18 cellular contexts compared by ENCODE assay signal in the genomic region with DNA sequence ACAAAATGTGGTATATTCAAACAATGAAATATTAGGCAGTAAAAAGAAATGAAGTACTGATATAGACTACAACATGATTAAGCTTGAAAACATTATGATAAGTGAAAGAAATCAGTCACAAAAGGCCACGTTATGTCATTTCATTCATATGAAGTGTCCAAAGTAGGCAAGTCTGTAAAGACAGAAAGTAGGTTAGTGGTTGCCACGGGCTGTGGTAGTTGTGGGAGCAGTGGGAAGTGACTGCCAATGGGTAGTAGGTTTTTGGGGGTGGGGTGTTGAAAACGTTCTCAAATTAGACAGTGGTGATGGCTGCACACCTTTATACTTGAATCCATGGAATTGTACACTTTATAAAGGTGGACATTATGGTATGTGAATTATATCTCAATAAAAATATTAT. TPM values are rescaled to one million over a fixed set of nuclear protein-coding genes. Genes with fewer than 3 reads are reported as not detected.
DNase-seq lines count a peak whose midpoint lies in the region; ATAC-seq and TF ChIP-seq lines count a peak whose summit lies in the region.
"Had no signal": no experiment of that assay in that cellular context is flagged by ENCODE, and none has a peak within 500 bp of the region (broad histone marks: within the 10 kb centered on the region; RNA-seq: fewer than 3 reads in every experiment).

No MANE protein-coding gene starts in this region.

- no peak for ATAC-seq in activated CD8-positive, alpha-beta T cell treated with anti-CD3 and anti-CD28 coated beads for 36 hours
- ATAC-seq in activated CD8-positive, alpha-beta T cell treated with anti-CD3 and anti-CD28 coated beads, Interleukin-2, amount 10 ng/mL, durations not matched to agents 7 days and 5 days, result no peak
- peak; percentile 90 for ATAC-seq in activated T-helper 17 cell treated with anti-CD3 and anti-CD28 coated beads, Interleukin-2, amount 50 U/mL, for 72 hours (replicated peaks)
- ATAC-seq in stimulated activated effector memory CD8-positive, alpha-beta T cell treated with anti-CD3 and anti-CD28 coated beads, Interleukin-12 subunit alpha, Interleukin-12 subunit beta, amount 100 ng/mL, for 72 hours, result peak; percentile 90
- ATAC-seq: HepG2 had no signal

- POLR2A ChIA-PET in activated CD8-positive, alpha-beta T cell treated with anti-CD3 and anti-CD28 coated beads for 36 hours (lab: Charles Lee), result interaction anchor here (1.4 kb wide), 1 partner anchor 50 kb away, joined by 3 read pairs; no protein-coding TSS in a partner anchor
- POLR2A ChIA-PET in activated CD8-positive, alpha-beta T cell treated with anti-CD3 and anti-CD28 coated beads, Interleukin-2, amount 10 ng/mL, durations not matched to agents 7 days and 5 days (lab: Charles Lee), result no interaction called here

- TF ChIP-seq CTCF in activated CD8-positive, alpha-beta T cell treated with anti-CD3 and anti-CD28 coated beads for 36 hours (IDR thresholded peaks at IDR 0.05), result no peak

- no peak overlapping the region for H3K4me3 Mint-ChIP-seq in activated CD8-positive, alpha-beta T cell treated with anti-CD3 and anti-CD28 coated beads for 36 hours
- no peak overlapping the region for H3K4me3 Mint-ChIP-seq in activated CD8-positive, alpha-beta T cell treated with anti-CD3 and anti-CD28 coated beads, Interleukin-2, amount 10 ng/mL, durations not matched to agents 7 days and 5 days
- H3K4me3 Mint-ChIP-seq in activated T-helper 17 cell treated with anti-CD3 and anti-CD28 coated beads, Interleukin-2, amount 50 U/mL, for 72 hours, result no peak overlapping the region
- H3K4me3 Mint-ChIP-seq in stimulated activated effector memory CD8-positive, alpha-beta T cell treated with anti-CD3 and anti-CD28 coated beads, Interleukin-12 subunit alpha, Interleukin-12 subunit beta, amount 100 ng/mL, for 72 hours, result no peak overlapping the region
- no peak overlapping the region for H3K4me3 Mint-ChIP-seq in activated naive CD8-positive, alpha-beta T cell treated with anti-CD3 and anti-CD28 coated beads for 36 hours
- H3K4me3 Mint-ChIP-seq: CD14-positive monocyte; CD4-positive, alpha-beta memory T cell; H9 had no signal

- peak; percentile 31 for DNase-seq in activated CD8-positive, alpha-beta T cell treated with anti-CD3 and anti-CD28 coated beads for 36 hours
- DNase-seq in activated CD8-positive, alpha-beta T cell treated with anti-CD3 and anti-CD28 coated beads, Interleukin-2, amount 10 ng/mL, durations not matched to agents 7 days and 5 days, result no peak
- peak; percentile 18 for DNase-seq in stimulated activated CD4-positive, alpha-beta T cell treated with anti-CD3 and anti-CD28 coated beads, Interleukin-1b, Interleukin-23, amount 100 ng/mL, for 48 hours
- DNase-seq in stimulated activated CD4-positive, alpha-beta T cell treated with anti-CD3 and anti-CD28 coated beads, Interleukin-4, amount 100 ng/mL, for 1 hour, result no peak
- peak in 1 of 2 donors; percentile 62 for DNase-seq in stimulated activated effector memory CD8-positive, alpha-beta T cell treated with anti-CD3 and anti-CD28 coated beads, Interleukin-12 subunit alpha, Interleukin-12 subunit beta, amount 100 ng/mL, for 72 hours (ENCODE audit: low spot score in 2 of 2)
- DNase-seq in activated naive CD8-positive, alpha-beta T cell treated with anti-CD3 and anti-CD28 coated beads for 36 hours, result no peak
- DNase-seq in NCI-H446 treated with DMSO at 0.1 percent for 48 hours (lab: John Stamatoyannopoulos, UW), result no peak
- DNase-seq: 8988T; CD4-positive, alpha-beta memory T cell; DMS153; DMS79 treated with DMSO at 0.1 percent for 48 hours; GF-D8; H9 had no signal

- no peaks in the 10 kb centered on the region for H3K9me3 Mint-ChIP-seq in activated CD8-positive, alpha-beta T cell treated with anti-CD3 and anti-CD28 coated beads for 36 hours
- H3K9me3 Mint-ChIP-seq in activated CD8-positive, alpha-beta T cell treated with anti-CD3 and anti-CD28 coated beads, Interleukin-2, amount 10 ng/mL, durations not matched to agents 7 days and 5 days (ENCODE audit: insufficient read depth), result no peaks in the 10 kb centered on the region
- H3K9me3 Mint-ChIP-seq in activated T-helper 17 cell treated with anti-CD3 and anti-CD28 coated beads, Interleukin-2, amount 50 U/mL, for 72 hours, result no peaks in the 10 kb centered on the region
- no peaks in the 10 kb centered on the region for H3K9me3 Mint-ChIP-seq in stimulated activated effector memory CD8-positive, alpha-beta T cell treated with anti-CD3 and anti-CD28 coated beads, Interleukin-12 subunit alpha, Interleukin-12 subunit beta, amount 100 ng/mL, for 72 hours
- no peaks in the 10 kb centered on the region for H3K9me3 Mint-ChIP-seq in activated naive CD8-positive, alpha-beta T cell treated with anti-CD3 and anti-CD28 coated beads for 36 hours
- H3K9me3 Mint-ChIP-seq: CD14-positive monocyte, H9 had no signal

- H3K36me3 Mint-ChIP-seq in activated CD8-positive, alpha-beta T cell treated with anti-CD3 and anti-CD28 coated beads for 36 hours (ENCODE audit: low read depth), result no peaks in the 10 kb centered on the region
- H3K36me3 Mint-ChIP-seq in activated CD8-positive, alpha-beta T cell treated with anti-CD3 and anti-CD28 coated beads, Interleukin-2, amount 10 ng/mL, durations not matched to agents 7 days and 5 days (ENCODE audit: low read depth), result no peaks in the 10 kb centered on the region
- no peaks in the 10 kb centered on the region for H3K36me3 Mint-ChIP-seq in activated T-helper 17 cell treated with anti-CD3 and anti-CD28 coated beads, Interleukin-2, amount 50 U/mL, for 72 hours (ENCODE audit: low read depth)
- H3K36me3 Mint-ChIP-seq in stimulated activated effector memory CD8-positive, alpha-beta T cell treated with anti-CD3 and anti-CD28 coated beads, Interleukin-12 subunit alpha, Interleukin-12 subunit beta, amount 100 ng/mL, for 72 hours, result no peaks in the 10 kb centered on the region
- no peaks in the 10 kb centered on the region for H3K36me3 Mint-ChIP-seq in activated naive CD8-positive, alpha-beta T cell treated with anti-CD3 and anti-CD28 coated beads for 36 hours
- H3K36me3 Mint-ChIP-seq: CD14-positive monocyte; CD4-positive, alpha-beta memory T cell had no signal

- CTCF ChIA-PET in activated CD8-positive, alpha-beta T cell treated with anti-CD3 and anti-CD28 coated beads for 36 hours (lab: Charles Lee), result no interaction called here
- CTCF ChIA-PET in activated CD8-positive, alpha-beta T cell treated with anti-CD3 and anti-CD28 coated beads, Interleukin-2, amount 10 ng/mL, durations not matched to agents 7 days and 5 days (lab: Charles Lee), result no interaction called here

- no peaks in the 10 kb centered on the region for H3K4me1 Mint-ChIP-seq in activated CD8-positive, alpha-beta T cell treated with anti-CD3 and anti-CD28 coated beads for 36 hours (ENCODE audit: low read depth)
- peaks cover 4% of the 10 kb centered on the region for H3K4me1 Mint-ChIP-seq in activated CD8-positive, alpha-beta T cell treated with anti-CD3 and anti-CD28 coated beads, Interleukin-2, amount 10 ng/mL, durations not matched to agents 7 days and 5 days (ENCODE audit: low read depth)
- H3K4me1 Mint-ChIP-seq in activated T-helper 17 cell treated with anti-CD3 and anti-CD28 coated beads, Interleukin-2, amount 50 U/mL, for 72 hours, result peaks cover 5% of the 10 kb centered on the region
- peaks cover 9% of the 10 kb centered on the region for H3K4me1 Mint-ChIP-seq in stimulated activated effector memory CD8-positive, alpha-beta T cell treated with anti-CD3 and anti-CD28 coated beads, Interleukin-12 subunit alpha, Interleukin-12 subunit beta, amount 100 ng/mL, for 72 hours
- H3K4me1 Mint-ChIP-seq in activated naive CD8-positive, alpha-beta T cell treated with anti-CD3 and anti-CD28 coated beads for 36 hours, result no peaks in the 10 kb centered on the region
- H3K4me1 Mint-ChIP-seq: CD4-positive, alpha-beta memory T cell had no signal

- no peak overlapping the region for H3K27ac Mint-ChIP-seq in activated CD8-positive, alpha-beta T cell treated with anti-CD3 and anti-CD28 coated beads for 36 hours
- H3K27ac Mint-ChIP-seq in activated CD8-positive, alpha-beta T cell treated with anti-CD3 and anti-CD28 coated beads, Interleukin-2, amount 10 ng/mL, durations not matched to agents 7 days and 5 days, result no peak overlapping the region
- no peak overlapping the region for H3K27ac Mint-ChIP-seq in activated T-helper 17 cell treated with anti-CD3 and anti-CD28 coated beads, Interleukin-2, amount 50 U/mL, for 72 hours
- H3K27ac Mint-ChIP-seq in stimulated activated effector memory CD8-positive, alpha-beta T cell treated with anti-CD3 and anti-CD28 coated beads, Interleukin-12 subunit alpha, Interleukin-12 subunit beta, amount 100 ng/mL, for 72 hours, result no peak overlapping the region
- H3K27ac Mint-ChIP-seq in activated naive CD8-positive, alpha-beta T cell treated with anti-CD3 and anti-CD28 coated beads for 36 hours, result no peak overlapping the region
- H3K27ac Mint-ChIP-seq: CD14-positive monocyte; CD4-positive, alpha-beta memory T cell; H9 had no signal

- intact Hi-C loops in activated CD8-positive, alpha-beta T cell treated with anti-CD3 and anti-CD28 coated beads for 36 hours (cut with micrococcal nuclease), result no loop called here

- H3K27me3 Mint-ChIP-seq in activated CD8-positive, alpha-beta T cell treated with anti-CD3 and anti-CD28 coated beads for 36 hours, result peaks cover 2% of the 10 kb centered on the region
- H3K27me3 Mint-ChIP-seq in activated CD8-positive, alpha-beta T cell treated with anti-CD3 and anti-CD28 coated beads, Interleukin-2, amount 10 ng/mL, durations not matched to agents 7 days and 5 days (ENCODE audit: low read depth), result peaks cover 6% of the 10 kb centered on the region
- H3K27me3 Mint-ChIP-seq in activated T-helper 17 cell treated with anti-CD3 and anti-CD28 coated beads, Interleukin-2, amount 50 U/mL, for 72 hours, result peaks cover 4% of the 10 kb centered on the region
- no peaks in the 10 kb centered on the region for H3K27me3 Mint-ChIP-seq in activated naive CD8-positive, alpha-beta T cell treated with anti-CD3 and anti-CD28 coated beads for 36 hours

RNA-seq across cellular contexts. Expression of gene GALNT15, which starts 12.1 kb away (rescaled TPM):
- not detected for total RNA-seq in activated CD8-positive, alpha-beta T cell treated with anti-CD3 and anti-CD28 coated beads for 36 hours
- not detected for total RNA-seq in activated CD8-positive, alpha-beta T cell treated with anti-CD3 and anti-CD28 coated beads, Interleukin-2, amount 10 ng/mL, durations not matched to agents 7 days and 5 days
- total RNA-seq in activated T-helper 17 cell treated with anti-CD3 and anti-CD28 coated beads, Interleukin-2, amount 50 U/mL, for 72 hours, result under 1 TPM in 1 of 2 donors, not detected in 1; 0.22 TPM
- not detected for total RNA-seq in activated naive CD8-positive, alpha-beta T cell treated with anti-CD3 and anti-CD28 coated beads for 36 hours
- total RNA-seq: A673; CD4-positive, alpha-beta memory T cell; H1 had no signal

Comparison
In these comparisons a context has a peak if more than half of its experiments do, and no peak if none do; other contexts are left out.
1. DNase-seq: peak in activated CD8-positive, alpha-beta T cell treated with anti-CD3 and anti-CD28 coated beads for 36 hours (single experiment) and stimulated activated CD4-positive, alpha-beta T cell treated with anti-CD3 and anti-CD28 coated beads, Interleukin-1b, Interleukin-23, amount 100 ng/mL, for 48 hours (single experiment); none in activated CD8-positive, alpha-beta T cell treated with anti-CD3 and anti-CD28 coated beads, Interleukin-2, amount 10 ng/mL, durations not matched to agents 7 days and 5 days (single experiment), stimulated activated CD4-positive, alpha-beta T cell treated with anti-CD3 and anti-CD28 coated beads, Interleukin-4, amount 100 ng/mL, for 1 hour (single experiment), activated naive CD8-positive, alpha-beta T cell treated with anti-CD3 and anti-CD28 coated beads for 36 hours (single experiment) and NCI-H446 treated with DMSO at 0.1 percent for 48 hours (single experiment).
2. ATAC-seq: peak in activated T-helper 17 cell treated with anti-CD3 and anti-CD28 coated beads, Interleukin-2, amount 50 U/mL, for 72 hours (single experiment) and stimulated activated effector memory CD8-positive, alpha-beta T cell treated with anti-CD3 and anti-CD28 coated beads, Interleukin-12 subunit alpha, Interleukin-12 subunit beta, amount 100 ng/mL, for 72 hours (single experiment); none in activated CD8-positive, alpha-beta T cell treated with anti-CD3 and anti-CD28 coated beads for 36 hours (single experiment) and activated CD8-positive, alpha-beta T cell treated with anti-CD3 and anti-CD28 coated beads, Interleukin-2, amount 10 ng/mL, durations not matched to agents 7 days and 5 days (single experiment).